In the genomic region with DNA sequence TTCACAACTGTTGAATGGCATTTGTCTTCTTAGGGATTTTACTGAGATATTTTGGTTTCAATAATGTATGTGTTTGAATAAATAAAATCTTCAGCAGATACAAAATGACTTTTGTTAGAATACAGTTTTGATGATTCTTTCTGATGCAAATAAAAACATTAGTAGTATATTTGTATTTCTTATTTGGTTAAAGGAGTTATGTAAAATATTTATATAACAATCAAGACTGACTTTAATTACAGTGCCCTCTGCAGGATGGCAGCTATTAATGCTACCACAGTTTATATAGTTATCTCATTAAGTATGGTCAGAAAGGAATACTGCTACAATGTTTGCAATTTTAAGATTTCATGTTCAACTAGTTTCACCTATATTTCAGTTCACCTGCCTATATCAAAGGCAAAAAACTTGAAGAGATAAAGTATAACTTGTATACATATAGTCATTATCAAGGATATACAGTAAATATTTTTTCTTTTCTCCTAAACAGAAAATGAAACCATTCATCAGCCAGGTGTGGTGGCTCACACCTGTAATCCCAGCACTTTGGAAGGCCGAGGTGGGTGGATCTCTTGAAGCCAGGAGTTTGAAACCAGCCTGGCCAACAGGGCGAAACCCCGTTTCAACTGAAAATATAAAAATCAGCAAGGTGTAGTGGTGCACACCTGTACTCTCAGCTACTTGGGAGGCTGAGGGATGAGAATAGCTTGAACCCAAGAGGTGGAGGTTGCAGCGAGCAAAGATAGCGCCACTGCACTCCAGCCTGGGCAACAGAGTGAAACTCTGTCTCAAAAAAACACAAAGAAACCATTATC, we compare ENCODE assay signal across 8 cellular contexts. TPM values are rescaled to one million over a fixed set of nuclear protein-coding genes. Genes with fewer than 3 reads are reported as not detected.
DNase-seq lines count a peak whose midpoint lies in the region; ATAC-seq and TF ChIP-seq lines count a peak whose summit lies in the region.

No MANE protein-coding gene starts in this region.

- H3K4me1 ChIP-seq in GM23248 (ENCODE audit: insufficient read depth) (no peaks in the 10 kb centered on the region), left lung (peaks cover 0 to 6% of the 10 kb centered on the region in 2 donors), HAP-1 (no peaks in the 10 kb centered on the region)

- H3K9ac ChIP-seq in GM23248 = no peak overlapping the region

- peak; percentile 37 for DNase-seq in CD1c-positive myeloid dendritic cell (ENCODE audit: extremely low spot score)
- peak; percentile 66 for DNase-seq in GM23248
- DNase-seq in amniotic epithelial cell (ENCODE audit: low read depth) = peak; percentile 23
- DNase-seq in left lung = no peak
- no peak for DNase-seq in NCI-H2227 (lab: John Stamatoyannopoulos, UW; ENCODE audit: unreplicated experiment)
- no peak for DNase-seq in DMS114 treated with DMSO at 0.1 percent for 48 hours (lab: John Stamatoyannopoulos, UW; ENCODE audit: unreplicated experiment)
- no peak for DNase-seq in HAP-1 (ENCODE audit: low spot score in 2 of 2)

- H3K27me3 ChIP-seq in GM23248 (replicated peaks; ENCODE audit: insufficient read depth) (no peaks in the 10 kb centered on the region), left lung (no peaks in the 10 kb centered on the region), HAP-1 (ENCODE audit: low read depth) (no peaks in the 10 kb centered on the region)

- intact Hi-C loops in left lung (cut with DNase I) = no loop called here

- H3K36me3 ChIP-seq in GM23248 (ENCODE audit: low read depth) (peaks cover 28% of the 10 kb centered on the region; the same call in 1 of the 2 replicates), left lung (peaks cover 0 to 50% of the 10 kb centered on the region in 2 donors), HAP-1 (replicated peaks) (peaks cover 30% of the 10 kb centered on the region)

- no peaks in the 10 kb centered on the region for H4K20me1 ChIP-seq in GM23248 (ENCODE audit: insufficient read depth)

- H3K79me2 ChIP-seq in GM23248 (ENCODE audit: insufficient read depth) = 0 out of 2 replicates have a peak, but pooled peaks cover 3% of the 10 kb centered on the region

- H3K4me3 ChIP-seq in GM23248 = no peak overlapping the region
- no peak overlapping the region for H3K4me3 ChIP-seq in left lung
- H3K4me3 ChIP-seq in HAP-1 = no peak overlapping the region

- H3K9me3 ChIP-seq in GM23248 (ENCODE audit: low read depth) = no peaks in the 10 kb centered on the region
- no peaks in the 10 kb centered on the region for H3K9me3 ChIP-seq in left lung
- H3K9me3 ChIP-seq in HAP-1 = no peaks in the 10 kb centered on the region

- no peak overlapping the region for H2AFZ ChIP-seq in GM23248

- TF ChIP-seq CTCF in left lung (IDR thresholded peaks at IDR 0.05) = peak; percentile 22 to 48

- no peaks in the 10 kb centered on the region for H3K9me2 ChIP-seq in GM23248 (ENCODE audit: insufficient read depth)

- 73 to 83% methylated on average over 5 of the region's 5 CpGs for WGBS in GM23248 (ENCODE audit: low coverage in 1 of 2, low lambda C conversion rate in 2 of 2, missing lambda C conversion rate in 2 of 2), 2 experiments

- in situ Hi-C loops in GM23248 (cut with MboI) = no loop called here
- in situ Hi-C loops in HAP-1 (cut with MboI; ENCODE audit: low sequenced_read_pairs) = no loop called here

- H3K27ac ChIP-seq in GM23248 = no peak overlapping the region
- no peak overlapping the region for H3K27ac ChIP-seq in left lung

- no peak overlapping the region for H3K4me2 ChIP-seq in GM23248 (ENCODE audit: unreplicated experiment)

- no peaks in the 10 kb centered on the region for H3F3A ChIP-seq in GM23248 (ENCODE audit: insufficient read depth)

- ATAC-seq in left lung (peak; percentile 81), HG03457 (IDR thresholded peaks at IDR 0.05; ENCODE audit: unreplicated experiment) (no peak)

RNA-seq across cellular contexts. Expression of gene ARL5A, which starts 19.8 kb away (rescaled TPM):
- total RNA-seq in GM23248 (2014; rRNA removed; shearing (Covaris generic)) = 22.7 and 26.3 TPM in 2 replicates
- 12.5 and 15.4 TPM in 2 replicates for polyA plus RNA-seq in GM23248 (2016; fragmentation: Nextera tagmentation; extraction: Ambion mirVana)
- 10 to 100 TPM; 56.9 to 58.0 TPM for total RNA-seq in left lung

Comparison
In these comparisons a context has a peak if more than half of its experiments do, and no peak if none do; other contexts are left out.
1. DNase-seq: peak in CD1c-positive myeloid dendritic cell (single experiment), GM23248 (single experiment) and amniotic epithelial cell (single experiment); none in left lung (0 of 2), NCI-H2227 (single experiment), DMS114 treated with DMSO at 0.1 percent for 48 hours (single experiment) and HAP-1 (0 of 2).